23 cellular contexts compared by ENCODE assay signal in the genomic region with DNA sequence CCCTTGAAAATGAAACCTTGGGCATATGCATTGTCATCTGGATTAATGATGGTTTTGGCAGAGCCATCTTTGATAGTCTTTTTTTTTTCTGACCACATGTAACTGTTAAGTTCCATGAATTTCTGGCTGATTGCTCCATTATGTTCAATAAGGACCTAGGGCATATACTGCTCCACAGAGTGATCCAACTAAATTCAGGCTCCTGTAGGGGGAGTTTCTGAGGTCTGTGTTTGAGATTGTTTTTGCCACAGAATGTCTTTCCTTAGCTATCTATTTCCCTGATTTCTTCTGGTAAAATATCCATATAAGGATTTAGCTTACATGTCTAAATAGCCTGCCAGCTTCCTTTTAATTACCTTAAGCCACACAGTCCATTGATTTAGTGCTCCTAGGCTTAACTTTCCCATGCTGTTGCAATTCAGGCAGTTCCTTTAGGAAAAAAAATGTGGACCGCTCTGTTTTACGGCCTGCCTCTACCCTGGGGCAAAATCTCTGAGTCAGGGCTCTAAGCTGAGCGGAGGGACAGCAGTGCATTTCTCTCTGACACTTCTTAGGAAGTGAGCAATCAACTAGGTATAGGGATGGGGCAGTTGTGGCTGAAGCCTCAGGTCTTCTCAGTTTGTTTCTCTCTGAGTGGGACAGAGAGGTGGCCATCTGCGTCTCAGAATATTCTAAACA.
A peak's percentile ranks its signal among the peaks of the same experiment; 100 is the strongest.
DNase-seq lines count a peak whose midpoint lies in the region; ATAC-seq, FAIRE-seq and TF ChIP-seq lines count a peak whose summit lies in the region.
"Had no signal": no experiment of that assay in that cellular context is flagged by ENCODE, and none has a peak within 500 bp of the region (broad histone marks: within the 10 kb centered on the region; RNA-seq: fewer than 3 reads in every experiment).

No MANE protein-coding gene starts in this region.

- H2BK120ac ChIP-seq in mesendoderm (ENCODE audit: low read depth, low read length): no peak overlapping the region

- H3K4me2 ChIP-seq in mesendoderm (ENCODE audit: low read length): no peak overlapping the region

- no peak overlapping the region for H3K56ac ChIP-seq in mesendoderm (ENCODE audit: low read length)

- no peak overlapping the region for H3K27ac ChIP-seq in mesendoderm (ENCODE audit: low read depth, low read length)
- H3K27ac ChIP-seq: gastroesophageal sphincter, HL-60, RWPE1 had no signal

- no peak overlapping the region for H2BK15ac ChIP-seq in mesendoderm (replicated peaks; ENCODE audit: low read depth)

- H4K8ac ChIP-seq in mesendoderm (ENCODE audit: low read depth, low read length): no peak overlapping the region

- FAIRE-seq in bronchial epithelial cell (lab: Jason Lieb, UNC): no peak

- H4K5ac ChIP-seq in mesendoderm (ENCODE audit: low read length): no peak overlapping the region

- DNase-seq in EL: peak; percentile 76
- DNase-seq in NCI-H226: peak; percentile 50
- peak; percentile 7 for DNase-seq in bronchial epithelial cell (ENCODE audit: low read depth)
- DNase-seq in mesendoderm: peak; percentile 83
- no peak for DNase-seq in pons (ENCODE audit: low spot score)
- DNase-seq in COLO829 (ENCODE audit: low spot score): no peak
- no peak for DNase-seq in COR-L47 (lab: John Stamatoyannopoulos, UW)
- DNase-seq: activated CD8-positive, alpha-beta T cell treated with anti-CD3 and anti-CD28 coated beads for 36 hours; activated naive CD4-positive, alpha-beta T cell; activated T-cell treated with anti-CD3 and anti-CD28 coated beads, Interleukin-2, amount 50 U/mL, for 1 hour; amniotic stem cell; caudate nucleus; HCEC 1CT; NCI-H1436 treated with DMSO at 0.1 percent for 48 hours; posterior cingulate gyrus; stimulated activated CD4-positive, alpha-beta T cell treated with anti-CD3 and anti-CD28 coated beads, Interleukin-1b, Interleukin-23, amount 100 ng/mL, for 48 hours; T-helper 9 cell had no signal

- H3K79me2 ChIP-seq in mesendoderm (ENCODE audit: control insufficient read depth, insufficient read depth, low read length): no peaks in the 10 kb centered on the region

- WGBS in mesendoderm (ENCODE audit: extremely low coverage, insufficient coverage, low lambda C conversion rate): no CpG with 5 or more reads among the region's 4 CpGs

- ATAC-seq in GM18909 (IDR thresholded peaks at IDR 0.05; ENCODE audit: poor library complexity, unreplicated experiment): no peak
- ATAC-seq: activated CD8-positive, alpha-beta T cell treated with anti-CD3 and anti-CD28 coated beads for 36 hours; gastroesophageal sphincter; natural killer cell treated with Interleukin-12 subunit alpha and Interleukin-12 subunit beta and Interleukin-15 and Interleukin-18, amount 100 ng/mL, for 72 hours; stimulated activated memory B cell treated with anti-CD40 and anti-IgM and Interleukin-4, amounts not matched to agents 10 μg/mL and 1 μg/mL and 100 μg/mL, for 72 hours had no signal

- H3K18ac ChIP-seq in mesendoderm (ENCODE audit: low read length): no peak overlapping the region

- H3K4ac ChIP-seq in mesendoderm (ENCODE audit: low read depth, low read length): no peak overlapping the region

- H2AK5ac ChIP-seq in mesendoderm (ENCODE audit: low read length): no peak overlapping the region

- H3K4me1 ChIP-seq in mesendoderm (ENCODE audit: control insufficient read depth, low read depth, low read length): no peaks in the 10 kb centered on the region
- H3K4me1 ChIP-seq: gastroesophageal sphincter had no signal

- H3K4me3 ChIP-seq in bronchial epithelial cell (ENCODE audit: low read depth, low read length) (no peak overlapping the region), mesendoderm (ENCODE audit: low read length) (no peak overlapping the region)
- H3K4me3 ChIP-seq: gastroesophageal sphincter had no signal

- H3K36me3 ChIP-seq in bronchial epithelial cell (ENCODE audit: control insufficient read depth, insufficient read depth, low read length) (no peaks in the 10 kb centered on the region), mesendoderm (ENCODE audit: control insufficient read depth, insufficient read depth, low read length) (no peaks in the 10 kb centered on the region)
- H3K36me3 ChIP-seq: gastroesophageal sphincter had no signal

- no peak overlapping the region for H2BK5ac ChIP-seq in mesendoderm (ENCODE audit: low read length)

- no peak for TF ChIP-seq CTCF in bronchial epithelial cell (IDR thresholded peaks at IDR 0.05; ENCODE audit: insufficient read depth, low read length, severe bottlenecking)

- no peak overlapping the region for H3K9ac ChIP-seq in mesendoderm (ENCODE audit: low read length)

- H3K79me1 ChIP-seq in mesendoderm (ENCODE audit: low read length): no peaks in the 10 kb centered on the region

- H3K27me3 ChIP-seq in bronchial epithelial cell (ENCODE audit: control insufficient read depth, insufficient read depth, low read length) (no peaks in the 10 kb centered on the region), mesendoderm (ENCODE audit: insufficient read depth, low read length, poor library complexity) (no peaks in the 10 kb centered on the region)
- H3K27me3 ChIP-seq: gastroesophageal sphincter had no signal

- no peak overlapping the region for H3K23ac ChIP-seq in mesendoderm (ENCODE audit: low read length)

Comparison
In these comparisons a context has a peak if more than half of its experiments do, and no peak if none do; other contexts are left out.
1. DNase-seq: peak in EL (single experiment), NCI-H226 (single experiment), bronchial epithelial cell (single experiment) and mesendoderm (single experiment); none in pons (single experiment), COLO829 (single experiment) and COR-L47 (single experiment).